8 cellular contexts compared by ENCODE assay signal in the genomic region with DNA sequence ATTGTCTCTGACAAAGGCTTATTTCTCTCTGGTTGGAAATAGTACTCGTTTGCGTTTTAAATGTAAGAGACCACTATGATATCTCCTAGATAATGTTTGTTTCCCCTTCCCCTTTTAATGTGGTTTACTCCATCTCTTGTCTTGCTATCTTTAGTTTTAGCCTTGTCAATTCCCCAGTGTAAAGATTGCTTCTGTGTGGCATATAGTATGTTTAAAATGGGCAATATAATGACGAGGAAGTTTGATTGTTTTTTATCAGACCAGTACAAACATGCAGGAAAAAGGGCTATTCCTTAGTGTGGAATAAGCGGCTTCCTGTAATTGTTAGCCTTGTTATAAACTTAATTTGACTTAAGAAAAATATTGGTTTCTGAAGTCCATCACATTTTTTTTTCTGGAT. TPM values are rescaled to one million over a fixed set of nuclear protein-coding genes. Genes with fewer than 3 reads are reported as not detected.
DNase-seq lines count a peak whose midpoint lies in the region; ATAC-seq and TF ChIP-seq lines count a peak whose summit lies in the region.
"Had no signal": no experiment of that assay in that cellular context is flagged by ENCODE, and none has a peak within 500 bp of the region (broad histone marks: within the 10 kb centered on the region; RNA-seq: fewer than 3 reads in every experiment).

No MANE protein-coding gene starts in this region.

- H3K4me3 ChIP-seq in WI38 (ENCODE audit: low read depth, low read length) (peak overlapping the region; percentile 77), iPS-18a (ENCODE audit: low read length) (peak overlapping the region; percentile 91)

- DNase-seq in HFFc6: no peak
- no peak for DNase-seq in stimulated activated naive CD8-positive, alpha-beta T cell treated with anti-CD3 and anti-CD28 coated beads, Interleukin-15, amount 100 ng/mL, for 72 hours
- no peak for DNase-seq in NCI-H187 (lab: John Stamatoyannopoulos, UW)
- no peak for DNase-seq in stimulated activated CD4-positive, alpha-beta T cell treated with anti-CD3 and anti-CD28 coated beads, Interleukin-4, amount 100 ng/mL, for 4 hours
- DNase-seq: activated CD4-positive, alpha-beta memory T cell treated with anti-CD3 and anti-CD28 coated beads for 36 hours had no signal

- H3K27me3 Mint-ChIP-seq in HFFc6 (ENCODE audit: insufficient read depth): no peaks in the 10 kb centered on the region
- no peaks in the 10 kb centered on the region for H3K27me3 Mint-ChIP-seq in stimulated activated naive CD8-positive, alpha-beta T cell treated with anti-CD3 and anti-CD28 coated beads, Interleukin-15, amount 100 ng/mL, for 72 hours
- H3K27me3 Mint-ChIP-seq: activated CD4-positive, alpha-beta memory T cell treated with anti-CD3 and anti-CD28 coated beads for 36 hours had no signal

- H3K4me1 Mint-ChIP-seq in HFFc6 (ENCODE audit: low read depth): peaks cover 53% of the 10 kb centered on the region
- H3K4me1 Mint-ChIP-seq in stimulated activated naive CD8-positive, alpha-beta T cell treated with anti-CD3 and anti-CD28 coated beads, Interleukin-15, amount 100 ng/mL, for 72 hours: peaks cover 46% of the 10 kb centered on the region

- H3K27me3 ChIP-seq in iPS-18a (ENCODE audit: control insufficient read depth, insufficient read depth, low read length): peaks cover 5% of the 10 kb centered on the region

- no peaks in the 10 kb centered on the region for H3K9me3 Mint-ChIP-seq in HFFc6
- H3K9me3 Mint-ChIP-seq in stimulated activated naive CD8-positive, alpha-beta T cell treated with anti-CD3 and anti-CD28 coated beads, Interleukin-15, amount 100 ng/mL, for 72 hours: no peaks in the 10 kb centered on the region
- H3K9me3 Mint-ChIP-seq: activated CD4-positive, alpha-beta memory T cell treated with anti-CD3 and anti-CD28 coated beads for 36 hours had no signal

- peak overlapping the region; percentile 55 for H3K27ac Mint-ChIP-seq in HFFc6
- no peak overlapping the region for H3K27ac Mint-ChIP-seq in stimulated activated naive CD8-positive, alpha-beta T cell treated with anti-CD3 and anti-CD28 coated beads, Interleukin-15, amount 100 ng/mL, for 72 hours
- H3K27ac Mint-ChIP-seq: activated CD4-positive, alpha-beta memory T cell treated with anti-CD3 and anti-CD28 coated beads for 36 hours had no signal

- ATAC-seq in stimulated activated naive CD8-positive, alpha-beta T cell treated with anti-CD3 and anti-CD28 coated beads, Interleukin-15, amount 100 ng/mL, for 72 hours: no peak
- ATAC-seq in HG02885 (IDR thresholded peaks at IDR 0.05; ENCODE audit: poor library complexity, unreplicated experiment): no peak

- no peak overlapping the region for H3K27ac ChIP-seq in iPS-18a (ENCODE audit: low read length)

- peaks cover 9% of the 10 kb centered on the region for H3K36me3 Mint-ChIP-seq in HFFc6 (ENCODE audit: low read depth)
- H3K36me3 Mint-ChIP-seq: activated CD4-positive, alpha-beta memory T cell treated with anti-CD3 and anti-CD28 coated beads for 36 hours had no signal

- peak overlapping the region; percentile 39 for H3K9ac ChIP-seq in iPS-18a (ENCODE audit: low read length)

- peaks cover 49% of the 10 kb centered on the region for H3K4me1 ChIP-seq in iPS-18a (ENCODE audit: control insufficient read depth, low read depth, low read length)

- no peak for TF ChIP-seq CTCF in HFFc6 (IDR thresholded peaks at IDR 0.05)
- TF ChIP-seq CTCF in WI38 (IDR thresholded peaks at IDR 0.05; ENCODE audit: low read depth, low read length): no peak

- no peaks in the 10 kb centered on the region for H3K9me3 ChIP-seq in iPS-18a (ENCODE audit: control insufficient read depth, low read depth, low read length)

- H3K4me3 Mint-ChIP-seq in HFFc6: peak overlapping the region; percentile 98
- peak overlapping the region; percentile 36 to 100 for H3K4me3 Mint-ChIP-seq in stimulated activated naive CD8-positive, alpha-beta T cell treated with anti-CD3 and anti-CD28 coated beads, Interleukin-15, amount 100 ng/mL, for 72 hours
- H3K4me3 Mint-ChIP-seq: activated CD4-positive, alpha-beta memory T cell treated with anti-CD3 and anti-CD28 coated beads for 36 hours had no signal

- no peaks in the 10 kb centered on the region for H3K36me3 ChIP-seq in iPS-18a (ENCODE audit: control insufficient read depth, low read depth, low read length)

RNA-seq across cellular contexts. Expression of gene QKI, which starts 3.1 kb away (rescaled TPM):
- 10 to 100 TPM; 71.3 to 90.5 (median 85.1) TPM for total RNA-seq in HFFc6 (2021; fragmentation: NEBNext Ultra II Directional; extraction: Animal tissue kit (Norgen Biotek cat#: 25700))
